Comparison of ENCODE assay signal across 1 cellular context in the genomic region with DNA sequence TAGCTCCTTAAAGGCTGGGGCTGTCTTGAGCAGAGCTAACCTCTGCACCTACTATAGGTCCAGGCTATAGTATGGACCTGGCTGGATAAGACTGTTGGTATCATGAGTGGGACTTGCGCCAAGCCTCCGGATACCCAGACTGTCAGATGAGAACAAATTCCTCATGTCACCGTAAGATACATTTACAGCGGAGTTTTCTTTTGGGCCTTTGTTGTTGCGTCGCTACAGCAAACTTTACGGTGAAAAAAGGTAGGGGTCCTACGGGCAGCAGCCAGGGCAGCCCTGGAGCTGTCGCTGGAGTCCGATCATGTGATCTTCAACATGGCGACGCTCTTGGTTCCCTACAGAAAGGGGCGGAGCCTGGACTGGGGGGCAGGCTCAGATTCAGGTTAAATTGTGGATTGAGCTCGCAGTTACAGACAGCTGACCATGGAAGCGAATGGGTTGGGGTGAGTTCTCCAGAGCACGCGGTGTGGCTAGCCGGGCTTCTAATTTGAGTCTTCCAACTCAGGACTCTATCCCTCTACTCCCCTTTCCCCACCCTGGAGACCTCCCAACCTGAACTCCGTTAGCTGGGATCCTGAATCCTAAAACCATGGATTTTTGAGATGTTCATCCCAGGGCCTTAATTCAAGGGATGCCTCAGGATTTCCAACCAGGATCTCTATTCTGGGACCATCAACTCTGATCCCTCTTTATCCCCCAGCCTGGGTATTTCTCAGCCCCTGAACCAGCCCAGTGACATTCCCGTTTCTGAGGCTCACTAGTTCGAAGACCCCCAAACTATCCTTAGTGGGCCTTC.
TF ChIP-seq lines count a peak whose summit lies in the region.

Gene UROD, plus strand, starts transcription at position 418 of the 802 bp plus-strand sequence. Its CDS starts 12 bp downstream, at position 430.

TF ChIP-seq in HepG2, 621 proteins besides CTCF, POLR2A, EP300 and RAD21 (continued from another document and continues in another):
- TF ChIP-seq FUBP1 (CRISPR knock-in tag; IDR thresholded peaks at IDR 0.05; ENCODE audit: borderline replicate concordance): no peak
- TF ChIP-seq, protein P1, sequence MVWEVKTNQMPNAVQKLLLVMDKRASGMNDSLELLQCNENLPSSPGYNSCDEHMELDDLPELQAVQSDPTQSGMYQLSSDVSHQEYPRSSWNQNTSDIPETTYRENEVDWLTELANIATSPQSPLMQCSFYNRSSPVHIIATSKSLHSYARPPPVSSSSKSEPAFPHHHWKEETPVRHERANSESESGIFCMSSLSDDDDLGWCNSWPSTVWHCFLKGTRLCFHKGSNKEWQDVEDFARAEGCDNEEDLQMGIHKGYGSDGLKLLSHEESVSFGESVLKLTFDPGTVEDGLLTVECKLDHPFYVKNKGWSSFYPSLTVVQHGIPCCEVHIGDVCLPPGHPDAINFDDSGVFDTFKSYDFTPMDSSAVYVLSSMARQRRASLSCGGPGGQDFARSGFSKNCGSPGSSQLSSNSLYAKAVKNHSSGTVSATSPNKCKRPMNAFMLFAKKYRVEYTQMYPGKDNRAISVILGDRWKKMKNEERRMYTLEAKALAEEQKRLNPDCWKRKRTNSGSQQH (CRISPR knock-in tag; IDR thresholded peaks at IDR 0.05; ENCODE audit: low read depth): peak; percentile 80
- TF ChIP-seq, protein P2, sequence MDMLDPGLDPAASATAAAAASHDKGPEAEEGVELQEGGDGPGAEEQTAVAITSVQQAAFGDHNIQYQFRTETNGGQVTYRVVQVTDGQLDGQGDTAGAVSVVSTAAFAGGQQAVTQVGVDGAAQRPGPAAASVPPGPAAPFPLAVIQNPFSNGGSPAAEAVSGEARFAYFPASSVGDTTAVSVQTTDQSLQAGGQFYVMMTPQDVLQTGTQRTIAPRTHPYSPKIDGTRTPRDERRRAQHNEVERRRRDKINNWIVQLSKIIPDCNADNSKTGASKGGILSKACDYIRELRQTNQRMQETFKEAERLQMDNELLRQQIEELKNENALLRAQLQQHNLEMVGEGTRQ (IDR thresholded peaks at IDR 0.05; ENCODE audit: low read depth, low read length): peak; percentile 76
- TF ChIP-seq, protein P2 (CRISPR knock-in tag; IDR thresholded peaks at IDR 0.05; ENCODE audit: borderline replicate concordance): peak; percentile 96; the same call in 1 of the 2 replicates
- no peak for TF ChIP-seq ZNF629 (CRISPR knock-in tag; conservative IDR thresholded peaks at IDR 0.05)
- TF ChIP-seq ZNF567 (CRISPR knock-in tag; IDR thresholded peaks at IDR 0.05; ENCODE audit: borderline replicate concordance): 0 out of 2 replicates have a peak, but pooled peaks have one; percentile 23
- no peak for TF ChIP-seq ZNF296 (CRISPR knock-in tag; conservative IDR thresholded peaks at IDR 0.05)
- TF ChIP-seq ZNF772 (CRISPR knock-in tag; IDR thresholded peaks at IDR 0.05): peak; percentile 80; the same call in 1 of the 2 replicates
- no peak for TF ChIP-seq ZNF841 (CRISPR knock-in tag; IDR thresholded peaks at IDR 0.05; ENCODE audit: borderline replicate concordance)
- no peak for TF ChIP-seq TRIM22 (IDR thresholded peaks at IDR 0.05)
- TF ChIP-seq, protein P3, sequence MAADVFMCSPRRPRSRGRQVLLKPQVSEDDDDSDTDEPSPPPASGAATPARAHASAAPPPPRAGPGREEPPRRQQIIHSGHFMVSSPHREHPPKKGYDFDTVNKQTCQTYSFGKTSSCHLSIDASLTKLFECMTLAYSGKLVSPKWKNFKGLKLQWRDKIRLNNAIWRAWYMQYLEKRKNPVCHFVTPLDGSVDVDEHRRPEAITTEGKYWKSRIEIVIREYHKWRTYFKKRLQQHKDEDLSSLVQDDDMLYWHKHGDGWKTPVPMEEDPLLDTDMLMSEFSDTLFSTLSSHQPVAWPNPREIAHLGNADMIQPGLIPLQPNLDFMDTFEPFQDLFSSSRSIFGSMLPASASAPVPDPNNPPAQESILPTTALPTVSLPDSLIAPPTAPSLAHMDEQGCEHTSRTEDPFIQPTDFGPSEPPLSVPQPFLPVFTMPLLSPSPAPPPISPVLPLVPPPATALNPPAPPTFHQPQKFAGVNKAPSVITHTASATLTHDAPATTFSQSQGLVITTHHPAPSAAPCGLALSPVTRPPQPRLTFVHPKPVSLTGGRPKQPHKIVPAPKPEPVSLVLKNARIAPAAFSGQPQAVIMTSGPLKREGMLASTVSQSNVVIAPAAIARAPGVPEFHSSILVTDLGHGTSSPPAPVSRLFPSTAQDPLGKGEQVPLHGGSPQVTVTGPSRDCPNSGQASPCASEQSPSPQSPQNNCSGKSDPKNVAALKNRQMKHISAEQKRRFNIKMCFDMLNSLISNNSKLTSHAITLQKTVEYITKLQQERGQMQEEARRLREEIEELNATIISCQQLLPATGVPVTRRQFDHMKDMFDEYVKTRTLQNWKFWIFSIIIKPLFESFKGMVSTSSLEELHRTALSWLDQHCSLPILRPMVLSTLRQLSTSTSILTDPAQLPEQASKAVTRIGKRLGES (CRISPR knock-in tag; IDR thresholded peaks at IDR 0.05; ENCODE audit: borderline replicate concordance): no peak
- peak; percentile 66 for TF ChIP-seq TAF1 (CRISPR knock-in tag; IDR thresholded peaks at IDR 0.05)
- TF ChIP-seq MYPOP (CRISPR knock-in tag; IDR thresholded peaks at IDR 0.05): peak; percentile 57; the same call in 1 of the 2 replicates
- TF ChIP-seq, protein P4, sequence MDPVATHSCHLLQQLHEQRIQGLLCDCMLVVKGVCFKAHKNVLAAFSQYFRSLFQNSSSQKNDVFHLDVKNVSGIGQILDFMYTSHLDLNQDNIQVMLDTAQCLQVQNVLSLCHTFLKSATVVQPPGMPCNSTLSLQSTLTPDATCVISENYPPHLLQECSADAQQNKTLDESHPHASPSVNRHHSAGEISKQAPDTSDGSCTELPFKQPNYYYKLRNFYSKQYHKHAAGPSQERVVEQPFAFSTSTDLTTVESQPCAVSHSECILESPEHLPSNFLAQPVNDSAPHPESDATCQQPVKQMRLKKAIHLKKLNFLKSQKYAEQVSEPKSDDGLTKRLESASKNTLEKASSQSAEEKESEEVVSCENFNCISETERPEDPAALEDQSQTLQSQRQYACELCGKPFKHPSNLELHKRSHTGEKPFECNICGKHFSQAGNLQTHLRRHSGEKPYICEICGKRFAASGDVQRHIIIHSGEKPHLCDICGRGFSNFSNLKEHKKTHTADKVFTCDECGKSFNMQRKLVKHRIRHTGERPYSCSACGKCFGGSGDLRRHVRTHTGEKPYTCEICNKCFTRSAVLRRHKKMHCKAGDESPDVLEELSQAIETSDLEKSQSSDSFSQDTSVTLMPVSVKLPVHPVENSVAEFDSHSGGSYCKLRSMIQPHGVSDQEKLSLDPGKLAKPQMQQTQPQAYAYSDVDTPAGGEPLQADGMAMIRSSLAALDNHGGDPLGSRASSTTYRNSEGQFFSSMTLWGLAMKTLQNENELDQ (CRISPR knock-in tag; IDR thresholded peaks at IDR 0.05; ENCODE audit: borderline replicate concordance): no peak
- TF ChIP-seq KDM2A (CRISPR knock-in tag; IDR thresholded peaks at IDR 0.05; ENCODE audit: borderline replicate concordance, low read depth): peak; percentile 100
- TF ChIP-seq, protein P5, sequence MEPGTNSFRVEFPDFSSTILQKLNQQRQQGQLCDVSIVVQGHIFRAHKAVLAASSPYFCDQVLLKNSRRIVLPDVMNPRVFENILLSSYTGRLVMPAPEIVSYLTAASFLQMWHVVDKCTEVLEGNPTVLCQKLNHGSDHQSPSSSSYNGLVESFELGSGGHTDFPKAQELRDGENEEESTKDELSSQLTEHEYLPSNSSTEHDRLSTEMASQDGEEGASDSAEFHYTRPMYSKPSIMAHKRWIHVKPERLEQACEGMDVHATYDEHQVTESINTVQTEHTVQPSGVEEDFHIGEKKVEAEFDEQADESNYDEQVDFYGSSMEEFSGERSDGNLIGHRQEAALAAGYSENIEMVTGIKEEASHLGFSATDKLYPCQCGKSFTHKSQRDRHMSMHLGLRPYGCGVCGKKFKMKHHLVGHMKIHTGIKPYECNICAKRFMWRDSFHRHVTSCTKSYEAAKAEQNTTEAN (CRISPR knock-in tag; conservative IDR thresholded peaks at IDR 0.05): 0 out of 2 replicates have a peak, but pooled peaks have one; percentile 20
- TF ChIP-seq TOPORS (CRISPR knock-in tag; IDR thresholded peaks at IDR 0.05): no peak
- TF ChIP-seq BCL6 (CRISPR knock-in tag; IDR thresholded peaks at IDR 0.05): peak; percentile 29; the same call in 1 of the 2 replicates
- TF ChIP-seq ZNF431 (CRISPR knock-in tag; IDR thresholded peaks at IDR 0.05; ENCODE audit: borderline replicate concordance, low read depth): no peak
- TF ChIP-seq ZNF503 (CRISPR knock-in tag; IDR thresholded peaks at IDR 0.05): no peak
- TF ChIP-seq ZIK1 (CRISPR knock-in tag; IDR thresholded peaks at IDR 0.05; ENCODE audit: borderline replicate concordance, low read depth): no peak
- no peak for TF ChIP-seq SMYD3 (CRISPR knock-in tag; IDR thresholded peaks at IDR 0.05)
- TF ChIP-seq SP140L (CRISPR knock-in tag; IDR thresholded peaks at IDR 0.05; ENCODE audit: borderline replicate concordance): no peak
- TF ChIP-seq PITX1 (CRISPR knock-in tag; IDR thresholded peaks at IDR 0.05): no peak; the same call in 1 of the 2 replicates
